In genomic region chr15:77507151-77507847, GRCh38 we compare ENCODE assay signal across 11 cellular contexts.
DNase-seq lines count a peak whose midpoint lies in the region; TF ChIP-seq lines count a peak whose summit lies in the region.
"Had no signal": no experiment of that assay in that cellular context is flagged by ENCODE, and none has a peak within 500 bp of the region (broad histone marks: within the 10 kb centered on the region; RNA-seq: fewer than 3 reads in every experiment).

No MANE protein-coding gene starts in this region.

- H3F3A ChIP-seq in neural progenitor cell (ENCODE audit: low read depth) (peaks cover 36% of the 10 kb centered on the region), smooth muscle cell (ENCODE audit: low read depth) (no peaks in the 10 kb centered on the region)

- peak overlapping the region; percentile 42 for H3K27ac Mint-ChIP-seq in neural progenitor cell
- H3K27ac Mint-ChIP-seq: memory B cell; T-helper 1 cell treated with Interleukin-12 subunit alpha and Interleukin-12 subunit beta and Interleukin-4 antibody, amounts not matched to agents 30 μg/mL and 1 μg/mL, for 36 hours had no signal

- TF ChIP-seq CTCF in esophagus muscularis mucosa (IDR thresholded peaks at IDR 0.05): no peak
- no peak for TF ChIP-seq CTCF in neural progenitor cell (IDR thresholded peaks at IDR 0.05)
- TF ChIP-seq CTCF in smooth muscle cell (IDR thresholded peaks at IDR 0.05; ENCODE audit: borderline replicate concordance, insufficient read depth, poor library complexity, severe bottlenecking): no peak

- H3K4me1 ChIP-seq in ACC112 (ENCODE audit: control insufficient read depth, insufficient read depth, low read length, unreplicated experiment) (peaks cover 32% of the 10 kb centered on the region), esophagus muscularis mucosa (peaks cover 38 to 60% (median 48%) of the 10 kb centered on the region in 4 donors), neural progenitor cell (peaks cover 69% of the 10 kb centered on the region), smooth muscle cell (ENCODE audit: low read depth) (peaks cover 40% of the 10 kb centered on the region)

- no peaks in the 10 kb centered on the region for H3K9me3 Mint-ChIP-seq in neural progenitor cell
- H3K9me3 Mint-ChIP-seq: T-helper 1 cell treated with Interleukin-12 subunit alpha and Interleukin-12 subunit beta and Interleukin-4 antibody, amounts not matched to agents 30 μg/mL and 1 μg/mL, for 36 hours had no signal

- peak overlapping the region; percentile 87 for H3K27ac ChIP-seq in ACC112 (ENCODE audit: low read depth, low read length)
- H3K27ac ChIP-seq in esophagus muscularis mucosa (replicated peaks in 1 of 4): peak overlapping the region; percentile 55 to 73 (median 69)
- no peak overlapping the region for H3K27ac ChIP-seq in neural progenitor cell
- no peak overlapping the region for H3K27ac ChIP-seq in smooth muscle cell (ENCODE audit: low read depth)
- H3K27ac ChIP-seq: C4-2B had no signal

- no peak overlapping the region for H3K9ac ChIP-seq in neural progenitor cell
- no peak overlapping the region for H3K9ac ChIP-seq in smooth muscle cell (ENCODE audit: low read depth)

- H3K4me2 ChIP-seq in neural progenitor cell (no peak overlapping the region), smooth muscle cell (no peak overlapping the region)

- H3K36me3 ChIP-seq in ACC112 (ENCODE audit: insufficient read depth, low read length): no peaks in the 10 kb centered on the region
- H3K36me3 ChIP-seq in esophagus muscularis mucosa: no peaks in the 10 kb centered on the region
- H3K36me3 ChIP-seq in neural progenitor cell: no peaks in the 10 kb centered on the region
- H3K36me3 ChIP-seq in smooth muscle cell (ENCODE audit: low read depth): no peaks in the 10 kb centered on the region

- H3K4me1 Mint-ChIP-seq in neural progenitor cell: peaks cover 62% of the 10 kb centered on the region

- no peak for TF ChIP-seq EP300 in esophagus muscularis mucosa (IDR thresholded peaks at IDR 0.05)

- H3K79me2 ChIP-seq in ACC112 (ENCODE audit: control insufficient read depth, insufficient read depth, low read length, unreplicated experiment) (no peaks in the 10 kb centered on the region), neural progenitor cell (ENCODE audit: low read depth) (no peaks in the 10 kb centered on the region), smooth muscle cell (ENCODE audit: low read depth) (no peaks in the 10 kb centered on the region)

- DNase-seq in NCI-H526 treated with DMSO at 0.1 percent for 48 hours (lab: John Stamatoyannopoulos, UW): peak; percentile 41
- no peak for DNase-seq in esophagus muscularis mucosa (ENCODE audit: extremely low spot score)
- DNase-seq in neural progenitor cell (ENCODE audit: low spot score): no peak
- no peak for DNase-seq in NCI-H128 (lab: John Stamatoyannopoulos, UW; ENCODE audit: unreplicated experiment)
- no peak for DNase-seq in activated naive CD4-positive, alpha-beta T cell treated with anti-CD3 and anti-CD28 coated beads, Interleukin-2, amount 50 U/mL, for 16 hours
- no peak for DNase-seq in smooth muscle cell (lab: John Stamatoyannopoulos, UW; ENCODE audit: unreplicated experiment)
- no peak for DNase-seq in NCI-H1048 (lab: John Stamatoyannopoulos, UW)

- TF ChIP-seq POLR2A in esophagus muscularis mucosa (IDR thresholded peaks at IDR 0.05; ENCODE audit: low read depth): no peak

- intact Hi-C loops in esophagus muscularis mucosa (cut with DNase I): loop anchor here (10.0 kb wide), 1 partner anchor 572 kb away; the partner anchor contains the start of gene RCN2

- peaks cover 5% of the 10 kb centered on the region for H3K27me3 Mint-ChIP-seq in neural progenitor cell (ENCODE audit: insufficient read depth, low read depth)
- H3K27me3 Mint-ChIP-seq: memory B cell had no signal

- peak overlapping the region; percentile 34 for H3K4me3 ChIP-seq in ACC112 (ENCODE audit: low read depth, low read length)
- H3K4me3 ChIP-seq in esophagus muscularis mucosa: peak overlapping the region in 1 of 4 donors; percentile 1
- no peak overlapping the region for H3K4me3 ChIP-seq in neural progenitor cell
- no peak overlapping the region for H3K4me3 ChIP-seq in smooth muscle cell

- peak overlapping the region; percentile 61 for H3K4me3 Mint-ChIP-seq in neural progenitor cell
- H3K4me3 Mint-ChIP-seq: memory B cell; T-helper 1 cell treated with Interleukin-12 subunit alpha and Interleukin-12 subunit beta and Interleukin-4 antibody, amounts not matched to agents 30 μg/mL and 1 μg/mL, for 36 hours had no signal

- H3K9me3 ChIP-seq in esophagus muscularis mucosa: no peaks in the 10 kb centered on the region
- no peaks in the 10 kb centered on the region for H3K9me3 ChIP-seq in neural progenitor cell (ENCODE audit: low read depth)
- no peaks in the 10 kb centered on the region for H3K9me3 ChIP-seq in smooth muscle cell (replicated peaks; ENCODE audit: low read depth)

- H3K27me3 ChIP-seq in ACC112 (ENCODE audit: insufficient read depth, low read length): no peaks in the 10 kb centered on the region
- H3K27me3 ChIP-seq in esophagus muscularis mucosa: no peaks in the 10 kb centered on the region
- no peaks in the 10 kb centered on the region for H3K27me3 ChIP-seq in neural progenitor cell
- H3K27me3 ChIP-seq in smooth muscle cell (ENCODE audit: low read depth): no peaks in the 10 kb centered on the region

- WGBS in esophagus muscularis mucosa: 45% methylated on average over 8 of the region's 8 CpGs
- WGBS in smooth muscle cell (ENCODE audit: low lambda C conversion rate): 88% methylated on average over 8 of the region's 8 CpGs

- no peak overlapping the region for H2AFZ ChIP-seq in ACC112 (ENCODE audit: low read length, unreplicated experiment)
- no peak overlapping the region for H2AFZ ChIP-seq in neural progenitor cell (replicated peaks)
- no peak overlapping the region for H2AFZ ChIP-seq in smooth muscle cell (ENCODE audit: low read depth)

- H4K20me1 ChIP-seq in neural progenitor cell (ENCODE audit: low read depth) (no peaks in the 10 kb centered on the region), smooth muscle cell (ENCODE audit: low read depth) (no peaks in the 10 kb centered on the region)

- H3K36me3 Mint-ChIP-seq in neural progenitor cell: no peaks in the 10 kb centered on the region

Comparison
In these comparisons a context has a peak if more than half of its experiments do, and no peak if none do; other contexts are left out.
1. H3K27ac ChIP-seq: peak in ACC112 (single experiment) and esophagus muscularis mucosa (4 of 4); none in neural progenitor cell (single experiment) and smooth muscle cell (single experiment).